Comparison of ENCODE assay signal across 23 cellular contexts in the genomic region with DNA sequence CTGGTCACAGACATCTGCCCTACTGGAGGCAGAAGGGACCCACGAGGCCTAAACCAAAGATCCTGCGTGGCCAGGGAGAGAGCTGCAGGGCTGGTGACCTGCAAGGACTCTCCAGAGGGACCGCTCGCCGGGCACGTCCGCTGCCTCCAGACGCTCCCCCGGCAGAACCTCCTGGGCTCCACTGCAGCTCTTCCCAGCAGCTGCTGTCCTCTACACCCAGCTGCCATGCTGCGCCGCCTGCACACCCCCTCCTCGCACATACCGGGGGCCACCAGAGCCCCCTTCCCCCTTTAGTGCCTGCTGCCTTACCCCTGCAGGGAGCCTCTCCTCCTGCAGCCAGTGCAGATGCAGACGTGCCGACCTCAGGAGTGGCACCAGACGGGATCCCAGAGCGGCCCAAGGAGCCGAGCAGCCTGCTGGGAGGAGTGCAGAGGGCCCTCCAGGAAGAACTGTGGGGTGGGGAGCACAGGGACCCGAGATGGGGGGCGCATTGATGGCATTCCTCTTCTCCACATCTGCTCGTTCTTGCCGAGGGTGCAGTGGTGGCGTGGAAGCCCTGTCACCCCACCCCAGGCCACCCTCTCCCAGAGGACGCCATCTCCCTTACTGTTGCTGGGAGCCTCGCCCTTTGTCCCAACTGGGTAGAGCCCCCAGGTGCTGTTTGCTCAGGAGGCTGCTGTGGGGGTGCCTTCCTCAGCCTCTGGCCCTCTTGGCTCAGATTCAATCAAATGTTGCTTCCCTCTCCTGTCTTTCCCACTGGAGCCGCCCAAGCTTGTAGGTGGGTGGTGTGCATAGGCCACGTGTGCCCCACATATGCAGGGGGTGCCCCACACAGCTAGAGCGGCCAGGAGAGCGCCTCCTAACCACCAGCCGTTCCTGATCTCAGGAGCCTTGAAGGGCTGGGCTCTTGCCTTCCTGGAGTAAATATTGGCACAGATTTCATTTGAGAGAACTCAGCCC.
"Had no signal": no experiment of that assay in that cellular context is flagged by ENCODE, and none has a peak within 500 bp of the region (broad histone marks: within the 10 kb centered on the region; RNA-seq: fewer than 3 reads in every experiment).

No MANE protein-coding gene starts in this region.

- H3K27ac ChIP-seq: coronary artery, epithelial cell of prostate, gastroesophageal sphincter, heart right ventricle, right lobe of liver, transverse colon, uterus had no signal

- H3K4me3 ChIP-seq: breast epithelium, coronary artery, gastroesophageal sphincter, heart right ventricle, right lobe of liver, smooth muscle cell, transverse colon, uterus had no signal

- H3K4me2 ChIP-seq: smooth muscle cell had no signal

- H3K36me3 Mint-ChIP-seq: activated naive CD8-positive, alpha-beta T cell treated with anti-CD3 and anti-CD28 coated beads for 36 hours; natural killer cell treated with Interleukin-12 subunit alpha and Interleukin-12 subunit beta and Interleukin-15 and Interleukin-18, amount 100 ng/mL, for 72 hours had no signal

- H3K36me3 ChIP-seq: breast epithelium, right lobe of liver, transverse colon, uterus had no signal

- H3K4me1 ChIP-seq: gastroesophageal sphincter, right lobe of liver, transverse colon, uterus had no signal

- H3K9me3 Mint-ChIP-seq: activated CD4-positive, alpha-beta T cell treated with anti-CD3 and anti-CD28 coated beads, Interleukin-2, amount 10 ng/mL, durations not matched to agents 7 days and 5 days; activated naive CD8-positive, alpha-beta T cell treated with anti-CD3 and anti-CD28 coated beads for 36 hours; natural killer cell treated with Interleukin-12 subunit alpha and Interleukin-12 subunit beta and Interleukin-15 and Interleukin-18, amount 100 ng/mL, for 72 hours; stimulated activated naive B cell treated with anti-CD40 and anti-IgM and Interleukin-4, amounts not matched to agents 10 μg/mL and 1 μg/mL and 100 μg/mL, for 72 hours had no signal

- H3K27me3 ChIP-seq: breast epithelium, right lobe of liver, uterus had no signal

- H3K9me3 ChIP-seq: breast epithelium, gastroesophageal sphincter, heart right ventricle, right lobe of liver, transverse colon, uterus had no signal

- H3K4me3 Mint-ChIP-seq: activated CD4-positive, alpha-beta T cell treated with anti-CD3 and anti-CD28 coated beads, Interleukin-2, amount 10 ng/mL, durations not matched to agents 7 days and 5 days; activated CD8-positive, alpha-beta T cell treated with anti-CD3 and anti-CD28 coated beads, Interleukin-2, amount 10 ng/mL, durations not matched to agents 7 days and 5 days; activated naive CD8-positive, alpha-beta T cell treated with anti-CD3 and anti-CD28 coated beads for 36 hours; natural killer cell treated with Interleukin-12 subunit alpha and Interleukin-12 subunit beta and Interleukin-15 and Interleukin-18, amount 100 ng/mL, for 72 hours; stimulated activated naive B cell treated with anti-CD40 and anti-IgM and Interleukin-4, amounts not matched to agents 10 μg/mL and 1 μg/mL and 100 μg/mL, for 72 hours; T-helper 17 cell had no signal

- DNase-seq: activated CD4-positive, alpha-beta T cell treated with anti-CD3 and anti-CD28 coated beads, Interleukin-2, amount 10 ng/mL, durations not matched to agents 7 days and 5 days; activated CD4-positive, CD25-positive, alpha-beta regulatory T cell treated with anti-CD3 and anti-CD28 coated beads, Interleukin-2, amount 50 U/mL, for 72 hours; activated CD8-positive, alpha-beta T cell treated with anti-CD3 and anti-CD28 coated beads, Interleukin-2, amount 10 ng/mL, durations not matched to agents 7 days and 5 days; activated naive CD4-positive, alpha-beta T cell treated with Interleukin-2 at 50 U/mL for 16 hours; activated naive CD8-positive, alpha-beta T cell treated with anti-CD3 and anti-CD28 coated beads for 36 hours; amniotic stem cell; heart right ventricle; midbrain; nucleus accumbens; right lobe of liver; stimulated activated CD4-positive, alpha-beta T cell treated with anti-CD3 and anti-CD28 coated beads, Interleukin-2, amount 100 ng/mL, for 48 hours; stimulated activated CD8-positive, alpha-beta memory T cell treated with anti-CD3 and anti-CD28 coated beads, Interleukin-4, amount 100 ng/mL, for 48 hours; stimulated activated naive B cell treated with anti-CD40 and anti-IgM and Interleukin-4, amounts not matched to agents 10 μg/mL and 1 μg/mL and 100 μg/mL, for 72 hours; T-helper 17 cell; transverse colon; uterus had no signal

- FAIRE-seq: keratinocyte had no signal

- H3K27ac Mint-ChIP-seq: activated CD4-positive, alpha-beta T cell treated with anti-CD3 and anti-CD28 coated beads, Interleukin-2, amount 10 ng/mL, durations not matched to agents 7 days and 5 days; activated CD8-positive, alpha-beta T cell treated with anti-CD3 and anti-CD28 coated beads, Interleukin-2, amount 10 ng/mL, durations not matched to agents 7 days and 5 days; activated naive CD8-positive, alpha-beta T cell treated with anti-CD3 and anti-CD28 coated beads for 36 hours; natural killer cell treated with Interleukin-12 subunit alpha and Interleukin-12 subunit beta and Interleukin-15 and Interleukin-18, amount 100 ng/mL, for 72 hours; T-helper 17 cell had no signal
